ENCODE assay signal across 31 cellular contexts in genomic region chr1:246052603-246053002, GRCh38.
"Had no signal": no experiment of that assay in that cellular context is flagged by ENCODE, and none has a peak within 500 bp of the region (broad histone marks: within the 10 kb centered on the region; RNA-seq: fewer than 3 reads in every experiment).

No MANE protein-coding gene starts in this region.

- H3K4me3 Mint-ChIP-seq: effector memory CD8-positive, alpha-beta T cell; immature natural killer cell; naive B cell; nephron; neural progenitor cell; stimulated activated naive CD8-positive, alpha-beta T cell treated with anti-CD3 and anti-CD28 coated beads, Interleukin-15, amount 100 ng/mL, for 72 hours had no signal

- H3K9me3 ChIP-seq: esophagus squamous epithelium, right lobe of liver, suprapubic skin, upper lobe of right lung, uterus had no signal

- H3K4me1 Mint-ChIP-seq: immature natural killer cell; naive B cell; nephron; neural progenitor cell; stimulated activated naive CD8-positive, alpha-beta T cell treated with anti-CD3 and anti-CD28 coated beads, Interleukin-15, amount 100 ng/mL, for 72 hours had no signal

- H3K27me3 ChIP-seq: esophagus squamous epithelium, heart right ventricle, neural progenitor cell, right lobe of liver, suprapubic skin, transverse colon, upper lobe of right lung, uterus had no signal

- H3K27ac Mint-ChIP-seq: effector memory CD8-positive, alpha-beta T cell; immature natural killer cell; naive B cell; nephron; neural progenitor cell; progenitor cell of endocrine pancreas; stimulated activated naive CD8-positive, alpha-beta T cell treated with anti-CD3 and anti-CD28 coated beads, Interleukin-15, amount 100 ng/mL, for 72 hours had no signal

- H3K4me1 ChIP-seq: esophagus squamous epithelium, heart right ventricle, lower lobe of right lung, neural progenitor cell, parathyroid adenoma, right lobe of liver, upper lobe of right lung, uterus had no signal

- H3K27me3 Mint-ChIP-seq: effector memory CD8-positive, alpha-beta T cell; naive B cell; progenitor cell of endocrine pancreas; stimulated activated naive CD8-positive, alpha-beta T cell treated with anti-CD3 and anti-CD28 coated beads, Interleukin-15, amount 100 ng/mL, for 72 hours had no signal

- H3K9me3 Mint-ChIP-seq: effector memory CD8-positive, alpha-beta T cell had no signal

- H3K36me3 ChIP-seq: esophagus squamous epithelium, heart right ventricle, lower lobe of right lung, neural progenitor cell, right lobe of liver, suprapubic skin, transverse colon, upper lobe of right lung, uterus had no signal

- H3K4me3 ChIP-seq: coronary artery, esophagus squamous epithelium, heart right ventricle, lower lobe of right lung, neural progenitor cell, right lobe of liver, smooth muscle cell, suprapubic skin, transverse colon, upper lobe of right lung, uterus had no signal

- DNase-seq: dermis blood vessel endothelial cell; effector memory CD8-positive, alpha-beta T cell; erythroblast; esophagus squamous epithelium; foreskin melanocyte; glutamatergic neuron; heart right ventricle; hypothalamus; immature natural killer cell; islet precursor cell; kidney glomerular epithelial cell; left ventricle myocardium superior; lower lobe of right lung; naive B cell; right lobe of liver; stimulated activated CD4-positive, alpha-beta T cell treated with anti-CD3 and anti-CD28 coated beads, Interleukin-12 subunit alpha, Interleukin-12 subunit beta, amount 100 ng/mL, for 4 hours; stimulated activated CD4-positive, alpha-beta T cell treated with anti-CD3 and anti-CD28 coated beads, Interleukin-1b, Interleukin-23, amount 100 ng/mL, for 48 hours; stimulated activated CD4-positive, alpha-beta T cell treated with anti-CD3 and anti-CD28 coated beads, Interleukin-4, amount 100 ng/mL, for 1 hour; stimulated activated CD8-positive, alpha-beta memory T cell treated with anti-CD3 and anti-CD28 coated beads, Interleukin-4, amount 100 ng/mL, for 48 hours; stimulated activated naive CD4-positive, alpha-beta T cell; stimulated activated naive CD8-positive, alpha-beta T cell treated with anti-CD3 and anti-CD28 coated beads, Interleukin-15, amount 100 ng/mL, for 72 hours; transverse colon; upper lobe of right lung; uterus had no signal

- H3K27ac ChIP-seq: coronary artery, esophagus squamous epithelium, heart right ventricle, lower lobe of right lung, neural progenitor cell, parathyroid adenoma, right lobe of liver, suprapubic skin, transverse colon, upper lobe of right lung, uterus had no signal

- H3K36me3 Mint-ChIP-seq: neural progenitor cell had no signal
